1 cellular context compared by ENCODE assay signal in the genomic region with DNA sequence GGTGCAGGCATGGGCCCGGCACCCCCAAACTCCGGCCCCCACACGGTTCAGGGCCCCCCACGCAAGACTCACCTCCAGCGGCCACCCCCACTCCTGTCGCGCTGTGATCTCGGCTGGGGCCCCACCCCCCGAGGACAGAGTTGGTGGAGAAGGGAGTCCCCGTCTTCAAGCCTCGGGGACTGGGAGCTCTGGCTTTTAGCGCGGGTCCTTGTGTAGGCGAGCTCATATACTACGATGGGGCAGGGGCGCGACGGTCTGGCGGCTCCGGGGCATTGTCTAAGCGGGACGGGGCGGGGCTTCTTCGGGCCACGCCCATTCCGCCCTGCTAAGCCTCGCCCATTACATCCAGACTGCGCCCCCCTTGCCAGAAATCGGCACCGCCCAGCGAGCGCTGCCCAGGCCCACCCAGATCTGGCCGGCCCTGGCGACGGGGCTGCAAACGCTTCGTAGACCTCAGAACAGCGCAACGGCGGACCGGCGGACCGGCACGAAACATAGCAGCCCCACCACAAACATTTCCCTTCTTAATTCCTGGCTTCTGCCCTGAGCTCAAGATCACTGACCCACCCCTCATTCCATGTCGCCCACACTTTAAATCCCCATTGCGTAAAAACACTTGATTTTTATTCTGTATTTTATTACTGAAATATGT.
TF ChIP-seq lines count a peak whose summit lies in the region.

No MANE protein-coding gene starts in this region.

TF ChIP-seq in HepG2, 621 proteins besides CTCF, POLR2A, EP300 and RAD21 (continued from another document and continues in another):
- TF ChIP-seq KDM5A (IDR thresholded peaks at IDR 0.05; ENCODE audit: borderline replicate concordance, low read length) (no peak; the same call in 1 of the 2 replicates), GFI1 (CRISPR knock-in tag; IDR thresholded peaks at IDR 0.05; ENCODE audit: borderline replicate concordance) (no peak), YEATS4 (CRISPR knock-in tag; IDR thresholded peaks at IDR 0.05; ENCODE audit: borderline replicate concordance) (0 out of 2 replicates have a peak, but pooled peaks have one; percentile 2), ZNF572 (CRISPR knock-in tag; IDR thresholded peaks at IDR 0.05) (peak; percentile 93), FUBP1 (CRISPR knock-in tag; IDR thresholded peaks at IDR 0.05; ENCODE audit: borderline replicate concordance) (peak; percentile 74; the same call in 1 of the 2 replicates), ATF1 (CRISPR knock-in tag; IDR thresholded peaks at IDR 0.05) (no peak), TP53 (CRISPR knock-in tag; conservative IDR thresholded peaks at IDR 0.05) (0 out of 2 replicates have a peak, but pooled peaks have one; percentile 2), ZNF580 (CRISPR knock-in tag; IDR thresholded peaks at IDR 0.05; ENCODE audit: borderline replicate concordance, low read depth) (no peak), BRD4 (CRISPR knock-in tag; IDR thresholded peaks at IDR 0.05) (no peak; the same call in 1 of the 2 replicates), AGO2 (optimal IDR thresholded peaks at IDR 0.05; ENCODE audit: low read depth, low read length) (peak; percentile 100), IKZF4 (CRISPR knock-in tag; IDR thresholded peaks at IDR 0.05; ENCODE audit: borderline replicate concordance, low read depth, not compliant biosample characterization) (no peak), ZNF883 (CRISPR knock-in tag; IDR thresholded peaks at IDR 0.05; ENCODE audit: not compliant biosample characterization) (peak; percentile 81), FOSL2 (CRISPR knock-in tag; IDR thresholded peaks at IDR 0.05) (0 out of 2 replicates have a peak, but pooled peaks have one; percentile 3), ZNF747 (CRISPR knock-in tag; IDR thresholded peaks at IDR 0.05; ENCODE audit: borderline replicate concordance) (peak; percentile 67; the same call in 1 of the 2 replicates), ZNF180 (CRISPR knock-in tag; IDR thresholded peaks at IDR 0.05; ENCODE audit: borderline replicate concordance, low read depth) (peak; percentile 62; the same call in 1 of the 2 replicates), ZNF615 (CRISPR knock-in tag; IDR thresholded peaks at IDR 0.05; ENCODE audit: borderline replicate concordance) (no peak), ZNF276 (CRISPR knock-in tag; IDR thresholded peaks at IDR 0.05; ENCODE audit: low read depth) (0 out of 2 replicates have a peak, but pooled peaks have one; percentile 38), REST (IDR thresholded peaks at IDR 0.05; ENCODE audit: borderline replicate concordance in 1 of 2, low read depth in 1 of 2, low read length in 2 of 2) (no peak), PBX3 (CRISPR knock-in tag; IDR thresholded peaks at IDR 0.05; ENCODE audit: borderline replicate concordance) (no peak), ZNF234 (CRISPR knock-in tag; conservative IDR thresholded peaks at IDR 0.05) (peak; percentile 84), ZNF468 (CRISPR knock-in tag; IDR thresholded peaks at IDR 0.05) (no peak), GATAD1 (CRISPR knock-in tag; IDR thresholded peaks at IDR 0.05) (no peak), HNF4G (IDR thresholded peaks at IDR 0.05; ENCODE audit: borderline replicate concordance, low read depth, low read length) (no peak), HNF4G (CRISPR knock-in tag; IDR thresholded peaks at IDR 0.05; ENCODE audit: borderline replicate concordance, low read depth) (no peak), GLI4 (CRISPR knock-in tag; IDR thresholded peaks at IDR 0.05; ENCODE audit: borderline replicate concordance) (no peak; the same call in 1 of the 2 replicates), RFXAP (CRISPR knock-in tag; IDR thresholded peaks at IDR 0.05; ENCODE audit: borderline replicate concordance) (peak; percentile 16; the same call in 1 of the 2 replicates), ZNF33B (CRISPR knock-in tag; IDR thresholded peaks at IDR 0.05) (peak; percentile 34; the same call in 1 of the 2 replicates), CEBPG (CRISPR knock-in tag; IDR thresholded peaks at IDR 0.05) (no peak), ZNF652 (CRISPR knock-in tag; IDR thresholded peaks at IDR 0.05; ENCODE audit: borderline replicate concordance, low read depth) (no peak), DNMT3B (CRISPR knock-in tag; conservative IDR thresholded peaks at IDR 0.05) (no peak), SRSF1 (optimal IDR thresholded peaks at IDR 0.05; ENCODE audit: low read depth, low read length) (peak; percentile 92), HNRNPLL (IDR thresholded peaks at IDR 0.05; ENCODE audit: low read depth, low read length, poor library complexity, severe bottlenecking) (peak; percentile 61)
- TF ChIP-seq, protein P1, sequence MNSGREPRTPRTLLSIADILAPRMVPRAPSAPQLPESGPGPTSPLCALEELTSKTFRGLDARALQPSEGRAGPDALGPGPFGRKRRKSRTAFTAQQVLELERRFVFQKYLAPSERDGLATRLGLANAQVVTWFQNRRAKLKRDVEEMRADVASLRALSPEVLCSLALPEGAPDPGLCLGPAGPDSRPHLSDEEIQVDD (CRISPR knock-in tag; IDR thresholded peaks at IDR 0.05; ENCODE audit: borderline replicate concordance): 0 out of 2 replicates have a peak, but pooled peaks have one; percentile 74
- TF ChIP-seq, protein P2, sequence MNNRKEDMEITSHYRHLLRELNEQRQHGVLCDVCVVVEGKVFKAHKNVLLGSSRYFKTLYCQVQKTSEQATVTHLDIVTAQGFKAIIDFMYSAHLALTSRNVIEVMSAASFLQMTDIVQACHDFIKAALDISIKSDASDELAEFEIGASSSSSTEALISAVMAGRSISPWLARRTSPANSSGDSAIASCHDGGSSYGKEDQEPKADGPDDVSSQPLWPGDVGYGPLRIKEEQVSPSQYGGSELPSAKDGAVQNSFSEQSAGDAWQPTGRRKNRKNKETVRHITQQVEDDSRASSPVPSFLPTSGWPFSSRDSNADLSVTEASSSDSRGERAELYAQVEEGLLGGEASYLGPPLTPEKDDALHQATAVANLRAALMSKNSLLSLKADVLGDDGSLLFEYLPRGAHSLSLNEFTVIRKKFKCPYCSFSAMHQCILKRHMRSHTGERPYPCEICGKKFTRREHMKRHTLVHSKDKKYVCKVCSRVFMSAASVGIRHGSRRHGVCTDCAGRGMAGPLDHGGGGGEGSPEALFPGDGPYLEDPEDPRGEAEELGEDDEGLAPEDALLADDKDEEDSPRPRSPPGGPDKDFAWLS (CRISPR knock-in tag; IDR thresholded peaks at IDR 0.05; ENCODE audit: borderline replicate concordance): no peak
- TF ChIP-seq, protein P3, sequence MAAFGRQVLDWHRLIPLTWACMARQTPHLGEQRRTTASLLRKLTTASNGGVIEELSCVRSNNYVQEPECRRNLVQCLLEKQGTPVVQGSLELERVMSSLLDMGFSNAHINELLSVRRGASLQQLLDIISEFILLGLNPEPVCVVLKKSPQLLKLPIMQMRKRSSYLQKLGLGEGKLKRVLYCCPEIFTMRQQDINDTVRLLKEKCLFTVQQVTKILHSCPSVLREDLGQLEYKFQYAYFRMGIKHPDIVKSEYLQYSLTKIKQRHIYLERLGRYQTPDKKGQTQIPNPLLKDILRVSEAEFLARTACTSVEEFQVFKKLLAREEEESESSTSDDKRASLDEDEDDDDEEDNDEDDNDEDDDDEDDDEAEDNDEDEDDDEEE (CRISPR knock-in tag; IDR thresholded peaks at IDR 0.05): 0 out of 2 replicates have a peak, but pooled peaks have one; percentile 38
- TF ChIP-seq, protein P4, sequence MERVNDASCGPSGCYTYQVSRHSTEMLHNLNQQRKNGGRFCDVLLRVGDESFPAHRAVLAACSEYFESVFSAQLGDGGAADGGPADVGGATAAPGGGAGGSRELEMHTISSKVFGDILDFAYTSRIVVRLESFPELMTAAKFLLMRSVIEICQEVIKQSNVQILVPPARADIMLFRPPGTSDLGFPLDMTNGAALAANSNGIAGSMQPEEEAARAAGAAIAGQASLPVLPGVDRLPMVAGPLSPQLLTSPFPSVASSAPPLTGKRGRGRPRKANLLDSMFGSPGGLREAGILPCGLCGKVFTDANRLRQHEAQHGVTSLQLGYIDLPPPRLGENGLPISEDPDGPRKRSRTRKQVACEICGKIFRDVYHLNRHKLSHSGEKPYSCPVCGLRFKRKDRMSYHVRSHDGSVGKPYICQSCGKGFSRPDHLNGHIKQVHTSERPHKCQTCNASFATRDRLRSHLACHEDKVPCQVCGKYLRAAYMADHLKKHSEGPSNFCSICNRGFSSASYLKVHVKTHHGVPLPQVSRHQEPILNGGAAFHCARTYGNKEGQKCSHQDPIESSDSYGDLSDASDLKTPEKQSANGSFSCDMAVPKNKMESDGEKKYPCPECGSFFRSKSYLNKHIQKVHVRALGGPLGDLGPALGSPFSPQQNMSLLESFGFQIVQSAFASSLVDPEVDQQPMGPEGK (CRISPR knock-in tag; IDR thresholded peaks at IDR 0.05): peak; percentile 68; the same call in 1 of the 2 replicates
- TF ChIP-seq, protein P5, sequence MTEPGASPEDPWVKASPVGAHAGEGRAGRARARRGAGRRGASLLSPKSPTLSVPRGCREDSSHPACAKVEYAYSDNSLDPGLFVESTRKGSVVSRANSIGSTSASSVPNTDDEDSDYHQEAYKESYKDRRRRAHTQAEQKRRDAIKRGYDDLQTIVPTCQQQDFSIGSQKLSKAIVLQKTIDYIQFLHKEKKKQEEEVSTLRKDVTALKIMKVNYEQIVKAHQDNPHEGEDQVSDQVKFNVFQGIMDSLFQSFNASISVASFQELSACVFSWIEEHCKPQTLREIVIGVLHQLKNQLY (CRISPR knock-in tag; IDR thresholded peaks at IDR 0.05): no peak
